ENCODE assay signal across 20 cellular contexts in genomic region chr11:65529475-65530156, GRCh38. TPM values are rescaled to one million over a fixed set of nuclear protein-coding genes. Genes with fewer than 3 reads are reported as not detected.
DNase-seq lines count a peak whose midpoint lies in the region; ATAC-seq, FAIRE-seq and TF ChIP-seq lines count a peak whose summit lies in the region.
"Had no signal": no experiment of that assay in that cellular context is flagged by ENCODE, and none has a peak within 500 bp of the region (broad histone marks: within the 10 kb centered on the region; RNA-seq: fewer than 3 reads in every experiment).

No MANE protein-coding gene starts in this region.

- H3K79me2 ChIP-seq in HepG2 (ENCODE audit: insufficient read depth, low read length) = peaks cover 19% of the 10 kb centered on the region

- no peaks in the 10 kb centered on the region for H3K36me3 Mint-ChIP-seq in activated naive CD8-positive, alpha-beta T cell
- H3K36me3 Mint-ChIP-seq: activated naive CD4-positive, alpha-beta T cell treated with anti-CD3 and anti-CD28 coated beads, Interleukin-2, amount 50 U/mL, for 24 hours had no signal

- H3K4me1 ChIP-seq in HepG2 (ENCODE audit: insufficient read depth, low read length) (peaks cover 47% of the 10 kb centered on the region), heart right ventricle (peaks cover 9 to 21% (median 15%) of the 10 kb centered on the region in 9 donors)

- peak; percentile 21 to 25; a peak in 1 of 4 replicates for TF ChIP-seq POLR2A in HepG2 (IDR thresholded peaks at IDR 0.05; ENCODE audit: insufficient read depth in 1 of 2, low read depth in 2 of 2, low read length in 2 of 2)

- TF ChIP-seq CTCF in HepG2 (CRISPR knock-in tag; IDR thresholded peaks at IDR 0.05) (no peak), heart right ventricle (IDR thresholded peaks at IDR 0.05) (no peak)

- 0 out of 2 replicates have a peak, but pooled peaks cover 3% of the 10 kb centered on the region for H4K20me1 ChIP-seq in HepG2 (ENCODE audit: insufficient read depth, low read length)

- CTCF ChIA-PET in HepG2 (lab: Yijun Ruan, JAX; ENCODE audit: low intra/inter-chr PET ratio, low total read pairs) = no interaction called here

- no peak for ATAC-seq in stimulated activated naive CD8-positive, alpha-beta T cell treated with anti-CD3 and anti-CD28 coated beads, Interleukin-15, amount 100 ng/mL, for 72 hours
- ATAC-seq in stimulated activated naive CD8-positive, alpha-beta T cell treated with anti-CD3 and anti-CD28 coated beads, Interleukin-15, Interleukin-2, amounts not matched to agents 100 U/mL and 50 U/mL, for 24 hours = no peak
- peak; percentile 71 for ATAC-seq in HepG2
- no peak for ATAC-seq in heart right ventricle
- ATAC-seq: gastroesophageal sphincter, left lung had no signal

- TF ChIP-seq RAD21 in HepG2 (CRISPR knock-in tag; IDR thresholded peaks at IDR 0.05) = no peak

- H3K27me3 ChIP-seq in HepG2 (ENCODE audit: control insufficient read depth in 1 of 2, insufficient read depth in 2 of 2, low read length in 2 of 2) = no peaks in the 10 kb centered on the region; a peak in 1 of 5 replicates
- no peaks in the 10 kb centered on the region for H3K27me3 ChIP-seq in heart right ventricle
- H3K27me3 ChIP-seq: gastroesophageal sphincter, left lung had no signal

- no peak overlapping the region for H3K4me3 Mint-ChIP-seq in stimulated activated naive CD8-positive, alpha-beta T cell treated with anti-CD3 and anti-CD28 coated beads, Interleukin-15, amount 100 ng/mL, for 72 hours
- H3K4me3 Mint-ChIP-seq in activated naive CD8-positive, alpha-beta T cell = peak overlapping the region; percentile 6
- H3K4me3 Mint-ChIP-seq: activated naive CD4-positive, alpha-beta T cell treated with anti-CD3 and anti-CD28 coated beads, Interleukin-2, amount 50 U/mL, for 24 hours; stimulated activated naive CD8-positive, alpha-beta T cell treated with anti-CD3 and anti-CD28 coated beads, Interleukin-15, Interleukin-2, amounts not matched to agents 100 ng/mL and 50 ng/mL, for 24 hours; T-helper 2 cell treated with Interferon-gamma antibody and Interleukin-4, amounts not matched to agents 5 μg/mL and 100 μg/mL, for 36 hours had no signal

- H3K9me3 ChIP-seq in HepG2 (ENCODE audit: low read length) (no peaks in the 10 kb centered on the region), heart right ventricle (no peaks in the 10 kb centered on the region)
- H3K9me3 ChIP-seq: gastroesophageal sphincter, left lung, mucosa of descending colon had no signal

- no peaks in the 10 kb centered on the region for H3K9me3 Mint-ChIP-seq in stimulated activated naive CD8-positive, alpha-beta T cell treated with anti-CD3 and anti-CD28 coated beads, Interleukin-15, amount 100 ng/mL, for 72 hours
- H3K9me3 Mint-ChIP-seq in activated naive CD8-positive, alpha-beta T cell (ENCODE audit: low read depth) = no peaks in the 10 kb centered on the region
- H3K9me3 Mint-ChIP-seq: activated naive CD4-positive, alpha-beta T cell treated with anti-CD3 and anti-CD28 coated beads, Interleukin-2, amount 50 U/mL, for 24 hours; stimulated activated naive CD8-positive, alpha-beta T cell treated with anti-CD3 and anti-CD28 coated beads, Interleukin-15, Interleukin-2, amounts not matched to agents 100 ng/mL and 50 ng/mL, for 24 hours; T-helper 2 cell treated with Interferon-gamma antibody and Interleukin-4, amounts not matched to agents 5 μg/mL and 100 μg/mL, for 36 hours had no signal

- no peak overlapping the region for H2AFZ ChIP-seq in HepG2 (ENCODE audit: low read length)

- TF ChIP-seq EP300 in HepG2 (IDR thresholded peaks at IDR 0.05; ENCODE audit: low read depth in 2 of 2, low read length in 2 of 2) (peak in 1 of 2 experiments; percentile 54; a peak in 1 of 4 replicates), HepG2 (CRISPR knock-in tag; IDR thresholded peaks at IDR 0.05; ENCODE audit: borderline replicate concordance) (peak; percentile 51; the same call in 1 of the 2 replicates)

- POLR2A ChIA-PET in HepG2 (lab: Yijun Ruan, JAX) = interaction anchor here (0.6 to 1.7 kb wide), 12 partner anchors 8 to 145 kb away, joined by 3 to 12 read pairs (median 5); partner anchors contain the start of gene NEAT1

- no TSS peak for BruUV-seq in HepG2 (replicated peaks; lab: Mats Ljungman, UMichigan)

- H3K27ac ChIP-seq in HepG2 (ENCODE audit: extremely low read length, insufficient read depth, low read length) (peak overlapping the region; percentile 66), substantia nigra (ENCODE audit: low read depth, low read length, poor library complexity, severe bottlenecking) (no peak overlapping the region), heart right ventricle (no peak overlapping the region)
- H3K27ac ChIP-seq: left lung had no signal

- in situ Hi-C loops in HepG2 (cut with HindIII; ENCODE audit: extremely low pct_ligation_motif_present, low pct_unique_long_range_greater_than_20kb) = no loop called here

- WGBS in HepG2 (ENCODE audit: low lambda C conversion rate) = 35% methylated on average over 3 of the region's 10 CpGs
- WGBS in heart right ventricle, 2 donors = 72 to 83% methylated on average over 10 of the region's 10 CpGs

- DNase-seq in stimulated activated naive CD8-positive, alpha-beta T cell treated with anti-CD3 and anti-CD28 coated beads, Interleukin-15, amount 100 ng/mL, for 72 hours = no peak
- DNase-seq in stimulated activated naive CD8-positive, alpha-beta T cell treated with anti-CD3 and anti-CD28 coated beads, Interleukin-15, Interleukin-2, amounts not matched to agents 100 U/mL and 50 U/mL, for 24 hours = no peak
- DNase-seq in HepG2 (ENCODE audit: low spot score) (peak; percentile 50), glomerular visceral epithelial cell (ENCODE audit: extremely low spot score) (no peak), substantia nigra (lab: John Stamatoyannopoulos, UW) (no peak), heart right ventricle (no peak), hippocampal formation (lab: John Stamatoyannopoulos, UW) (no peak)
- DNase-seq: activated CD8-positive, alpha-beta memory T cell treated with anti-CD3 and anti-CD28 coated beads, Interleukin-2, amount 50 U/mL, for 4 hours; COR-L47; dermis blood vessel endothelial cell; left lung; mucosa of descending colon; NCI-H1105 treated with DMSO at 0.1 percent for 48 hours; NCI-H69; SHP77 treated with DMSO at 0.1 percent for 48 hours had no signal

- peak overlapping the region; percentile 48 to 79 for H3K27ac Mint-ChIP-seq in stimulated activated naive CD8-positive, alpha-beta T cell treated with anti-CD3 and anti-CD28 coated beads, Interleukin-15, amount 100 ng/mL, for 72 hours
- peak overlapping the region; percentile 55 for H3K27ac Mint-ChIP-seq in activated naive CD8-positive, alpha-beta T cell
- H3K27ac Mint-ChIP-seq: activated naive CD4-positive, alpha-beta T cell treated with anti-CD3 and anti-CD28 coated beads, Interleukin-2, amount 50 U/mL, for 24 hours had no signal

- H3K9ac ChIP-seq in HepG2 (ENCODE audit: insufficient read depth, low read depth, low read length) = 0 out of 2 replicates have a peak overlapping the region, but pooled peaks have one; percentile 17

- intact Hi-C loops in HepG2 (cut with micrococcal nuclease; ENCODE audit: unreplicated experiment) (no loop called here), heart right ventricle (cut with DNase I) (loop anchor here in 1 of 10 donors (10.0 kb wide), 1 partner anchor 55 kb away; no protein-coding TSS in a partner anchor)

- H3K4me2 ChIP-seq in HepG2 (ENCODE audit: low read depth, low read length) = peak overlapping the region; percentile 62

- FAIRE-seq in HepG2 (lab: Jason Lieb, UNC) = peak; percentile 80

- H3K36me3 ChIP-seq in HepG2 (replicated peaks in 1 of 2; ENCODE audit: control insufficient read depth in 1 of 2, insufficient read depth in 2 of 2, low read length in 2 of 2) (peaks cover 17 to 35% of the 10 kb centered on the region in 2 experiments), heart right ventricle (peaks cover 0 to 87% (median 49%) of the 10 kb centered on the region in 9 donors)

- no peaks in the 10 kb centered on the region for H3K27me3 Mint-ChIP-seq in stimulated activated naive CD8-positive, alpha-beta T cell treated with anti-CD3 and anti-CD28 coated beads, Interleukin-15, amount 100 ng/mL, for 72 hours
- no peaks in the 10 kb centered on the region for H3K27me3 Mint-ChIP-seq in activated naive CD8-positive, alpha-beta T cell
- H3K27me3 Mint-ChIP-seq: activated naive CD4-positive, alpha-beta T cell treated with anti-CD3 and anti-CD28 coated beads, Interleukin-2, amount 50 U/mL, for 24 hours; stimulated activated naive CD8-positive, alpha-beta T cell treated with anti-CD3 and anti-CD28 coated beads, Interleukin-15, Interleukin-2, amounts not matched to agents 100 ng/mL and 50 ng/mL, for 24 hours had no signal

- H3K4me3 ChIP-seq in HepG2 (replicated peaks in 1 of 3; ENCODE audit: insufficient read depth in 1 of 3, low read depth in 2 of 3, low read length in 3 of 3) = 0 out of 6 replicates have a peak overlapping the region, but pooled peaks of 1 of the 3 experiments have one; percentile 32
- no peak overlapping the region for H3K4me3 ChIP-seq in heart right ventricle
- H3K4me3 ChIP-seq: gastroesophageal sphincter, left lung, mucosa of descending colon had no signal

- peaks cover 48% of the 10 kb centered on the region for H3K4me1 Mint-ChIP-seq in stimulated activated naive CD8-positive, alpha-beta T cell treated with anti-CD3 and anti-CD28 coated beads, Interleukin-15, amount 100 ng/mL, for 72 hours
- H3K4me1 Mint-ChIP-seq in activated naive CD8-positive, alpha-beta T cell (ENCODE audit: low read depth) = peaks cover 31% of the 10 kb centered on the region

RNA-seq across cellular contexts. Expression of gene SCYL1, which starts 4.7 kb away (rescaled TPM):
- total RNA-seq in HepG2 (2016; rRNA removed; fragmentation: Illumina TruSeq; extraction: Trizol) (61.7 and 65.9 TPM in 2 replicates), heart right ventricle (10 to 100 TPM; 47.4 to 66.9 (median 55.6) TPM)
- 25.8 and 30.8 TPM in 2 replicates for total RNA-seq in HepG2 (2016; cell fraction: cytosol; rRNA removed; fragmentation: Illumina TruSeq; extraction: Trizol; ENCODE audit: low read depth)
- 61.5 and 71.8 TPM in 2 replicates for total RNA-seq in HepG2 (2016; cell fraction: insoluble cytoplasmic fraction; rRNA removed; fragmentation: Illumina TruSeq; extraction: Trizol)
- 42.4 and 48.2 TPM in 2 replicates for total RNA-seq in HepG2 (2016; cell fraction: membrane; rRNA removed; fragmentation: Illumina TruSeq; extraction: Trizol)
- total RNA-seq in HepG2 (2016; cell fraction: nucleus; rRNA removed; fragmentation: Illumina TruSeq; extraction: Trizol) = 43.2 and 44.5 TPM in 2 replicates
- polyA plus RNA-seq in HepG2 (2011; rRNA removed) (103 and 122 TPM in 2 replicates), heart right ventricle (100 to 1,000 TPM in 1 of 2 donors, 10 to 100 TPM in 1; 90.0 to 130 TPM)
- polyA plus RNA-seq in HepG2 (2011; cell fraction: cytosol; rRNA removed) = 86.0 and 134 TPM in 2 replicates
- 217 and 274 TPM in 2 replicates for polyA plus RNA-seq in HepG2 (2011; cell fraction: nucleus; rRNA removed)
- 38.8 and 49.2 TPM in 2 replicates for polyA plus RNA-seq in HepG2 (2012)
- 18.7 and 21.2 TPM in 2 replicates for polyA plus RNA-seq in HepG2 (2016; cell fraction: cytosol; fragmentation: Illumina TruSeq; extraction: Trizol; ENCODE audit: low read depth)
- polyA plus RNA-seq in HepG2 (2016; cell fraction: insoluble cytoplasmic fraction; fragmentation: Illumina TruSeq; extraction: Trizol; ENCODE audit: low read depth) = 66.5 and 66.9 TPM in 2 replicates
- 31.2 and 33.8 TPM in 2 replicates for polyA plus RNA-seq in HepG2 (2016; cell fraction: membrane; fragmentation: Illumina TruSeq; extraction: Trizol; ENCODE audit: low read depth)
- 90.8 and 91.5 TPM in 2 replicates for polyA plus RNA-seq in HepG2 (2016; cell fraction: nucleus; fragmentation: Illumina TruSeq; extraction: Trizol; ENCODE audit: insufficient read depth, low read depth)
- 110 and 139 TPM in 2 replicates for polyA minus RNA-seq in HepG2 (2011; rRNA and poly(A)+ RNA removed; ENCODE audit: low replicate concordance)
- polyA minus RNA-seq in HepG2 (2011; cell fraction: cytosol; rRNA and poly(A)+ RNA removed) = 43.9 and 59.3 TPM in 2 replicates
- 34.2 and 36.4 TPM in 2 replicates for polyA minus RNA-seq in HepG2 (2011; cell fraction: nucleus; rRNA and poly(A)+ RNA removed)

RNA-seq across cellular contexts. Expression of gene LTBP3, which starts 28.5 kb away (rescaled TPM):
- total RNA-seq in HepG2 (2016; rRNA removed; fragmentation: Illumina TruSeq; extraction: Trizol) (4.2 and 12.2 TPM in 2 replicates), heart right ventricle (10 to 100 TPM; 54.4 to 92.5 (median 72.8) TPM)
- 3.8 and 4.6 TPM in 2 replicates for total RNA-seq in HepG2 (2016; cell fraction: cytosol; rRNA removed; fragmentation: Illumina TruSeq; extraction: Trizol; ENCODE audit: low read depth)
- 3.1 and 14.2 TPM in 2 replicates for total RNA-seq in HepG2 (2016; cell fraction: insoluble cytoplasmic fraction; rRNA removed; fragmentation: Illumina TruSeq; extraction: Trizol)
- total RNA-seq in HepG2 (2016; cell fraction: membrane; rRNA removed; fragmentation: Illumina TruSeq; extraction: Trizol) = 6.5 and 7.6 TPM in 2 replicates
- 18.0 and 20.1 TPM in 2 replicates for total RNA-seq in HepG2 (2016; cell fraction: nucleus; rRNA removed; fragmentation: Illumina TruSeq; extraction: Trizol)
- polyA plus RNA-seq in HepG2 (2011; rRNA removed) (60.3 and 68.1 TPM in 2 replicates), heart right ventricle (10 to 100 TPM; 42.7 to 79.7 TPM)
- 16.4 and 24.6 TPM in 2 replicates for polyA plus RNA-seq in HepG2 (2011; cell fraction: cytosol; rRNA removed)
- polyA plus RNA-seq in HepG2 (2011; cell fraction: nucleus; rRNA removed) = 549 and 694 TPM in 2 replicates
- polyA plus RNA-seq in HepG2 (2012) = 41.0 and 45.6 TPM in 2 replicates
- 2.1 and 2.8 TPM in 2 replicates for polyA plus RNA-seq in HepG2 (2016; cell fraction: cytosol; fragmentation: Illumina TruSeq; extraction: Trizol; ENCODE audit: low read depth)
- 7.3 and 9.4 TPM in 2 replicates for polyA plus RNA-seq in HepG2 (2016; cell fraction: insoluble cytoplasmic fraction; fragmentation: Illumina TruSeq; extraction: Trizol; ENCODE audit: low read depth)
- polyA plus RNA-seq in HepG2 (2016; cell fraction: membrane; fragmentation: Illumina TruSeq; extraction: Trizol; ENCODE audit: low read depth) = 6.0 and 7.1 TPM in 2 replicates
- 129 and 139 TPM in 2 replicates for polyA plus RNA-seq in HepG2 (2016; cell fraction: nucleus; fragmentation: Illumina TruSeq; extraction: Trizol; ENCODE audit: insufficient read depth, low read depth)
- 12.7 and 25.1 TPM in 2 replicates for polyA minus RNA-seq in HepG2 (2011; rRNA and poly(A)+ RNA removed; ENCODE audit: low replicate concordance)
- polyA minus RNA-seq in HepG2 (2011; cell fraction: cytosol; rRNA and poly(A)+ RNA removed) = 13.7 and 23.3 TPM in 2 replicates
- polyA minus RNA-seq in HepG2 (2011; cell fraction: nucleus; rRNA and poly(A)+ RNA removed) = 36.4 and 39.8 TPM in 2 replicates

RNA-seq across cellular contexts. Expression of gene MALAT1, which starts 30.8 kb away (rescaled TPM):
- 302 and 1,237 TPM in 2 replicates for total RNA-seq in HepG2 (2016; rRNA removed; fragmentation: Illumina TruSeq; extraction: Trizol)
- 281 and 317 TPM in 2 replicates for total RNA-seq in HepG2 (2016; cell fraction: cytosol; rRNA removed; fragmentation: Illumina TruSeq; extraction: Trizol; ENCODE audit: low read depth)
- total RNA-seq in HepG2 (2016; cell fraction: insoluble cytoplasmic fraction; rRNA removed; fragmentation: Illumina TruSeq; extraction: Trizol) = 283 and 1,071 TPM in 2 replicates
- total RNA-seq in HepG2 (2016; cell fraction: membrane; rRNA removed; fragmentation: Illumina TruSeq; extraction: Trizol) = 241 and 289 TPM in 2 replicates
- 8,751 and 9,202 TPM in 2 replicates for total RNA-seq in HepG2 (2016; cell fraction: nucleus; rRNA removed; fragmentation: Illumina TruSeq; extraction: Trizol)
- 143 and 217 TPM in 2 replicates for polyA plus RNA-seq in HepG2 (2011; rRNA removed)
- 13.0 and 14.3 TPM in 2 replicates for polyA plus RNA-seq in HepG2 (2011; cell fraction: cytosol; rRNA removed)
- polyA plus RNA-seq in HepG2 (2011; cell fraction: nucleus; rRNA removed) = 1,021 and 1,816 TPM in 2 replicates
- polyA plus RNA-seq in HepG2 (2012) = 177 and 330 TPM in 2 replicates
- 1.1 and 1.4 TPM in 2 replicates for polyA plus RNA-seq in HepG2 (2016; cell fraction: cytosol; fragmentation: Illumina TruSeq; extraction: Trizol; ENCODE audit: low read depth)
- polyA plus RNA-seq in HepG2 (2016; cell fraction: insoluble cytoplasmic fraction; fragmentation: Illumina TruSeq; extraction: Trizol; ENCODE audit: low read depth) = 3.9 and 6.5 TPM in 2 replicates
- 1.8 and 10.3 TPM in 2 replicates for polyA plus RNA-seq in HepG2 (2016; cell fraction: membrane; fragmentation: Illumina TruSeq; extraction: Trizol; ENCODE audit: low read depth)
- polyA plus RNA-seq in HepG2 (2016; cell fraction: nucleus; fragmentation: Illumina TruSeq; extraction: Trizol; ENCODE audit: insufficient read depth, low read depth) = 153 and 182 TPM in 2 replicates
- polyA minus RNA-seq in HepG2 (2011; rRNA and poly(A)+ RNA removed; ENCODE audit: low replicate concordance) = 900 and 8,115 TPM in 2 replicates
- 295 and 335 TPM in 2 replicates for polyA minus RNA-seq in HepG2 (2011; cell fraction: cytosol; rRNA and poly(A)+ RNA removed)
- polyA minus RNA-seq in HepG2 (2011; cell fraction: nucleus; rRNA and poly(A)+ RNA removed) = 13,373 and 18,071 TPM in 2 replicates
- 1,000 to 10,000 TPM; 4,742 to 8,462 (median 5,956) TPM for total RNA-seq in heart right ventricle
- polyA plus RNA-seq in heart right ventricle = 1,000 to 10,000 TPM in 1 of 2 donors, 100 to 1,000 TPM in 1; 205 to 8,339 TPM

RNA-seq across cellular contexts. Expression of gene ZNRD2, which starts 40.7 kb away (rescaled TPM):
- total RNA-seq in HepG2 (2016; rRNA removed; fragmentation: Illumina TruSeq; extraction: Trizol) (34.0 and 40.0 TPM in 2 replicates), heart right ventricle (10 to 100 TPM; 23.7 to 44.0 (median 26.3) TPM)
- total RNA-seq in HepG2 (2016; cell fraction: cytosol; rRNA removed; fragmentation: Illumina TruSeq; extraction: Trizol; ENCODE audit: low read depth) = 15.3 and 19.2 TPM in 2 replicates
- 32.9 and 41.5 TPM in 2 replicates for total RNA-seq in HepG2 (2016; cell fraction: insoluble cytoplasmic fraction; rRNA removed; fragmentation: Illumina TruSeq; extraction: Trizol)
- total RNA-seq in HepG2 (2016; cell fraction: membrane; rRNA removed; fragmentation: Illumina TruSeq; extraction: Trizol) = 16.0 and 17.9 TPM in 2 replicates
- 11.5 and 15.7 TPM in 2 replicates for total RNA-seq in HepG2 (2016; cell fraction: nucleus; rRNA removed; fragmentation: Illumina TruSeq; extraction: Trizol)
- polyA plus RNA-seq in HepG2 (2011; rRNA removed) (29.2 and 31.4 TPM in 2 replicates), heart right ventricle (10 to 100 TPM; 55.6 to 92.0 TPM)
- polyA plus RNA-seq in HepG2 (2011; cell fraction: cytosol; rRNA removed) = 24.1 and 41.2 TPM in 2 replicates
- 48.9 and 54.8 TPM in 2 replicates for polyA plus RNA-seq in HepG2 (2011; cell fraction: nucleus; rRNA removed)
- 25.2 and 28.5 TPM in 2 replicates for polyA plus RNA-seq in HepG2 (2012)
- polyA plus RNA-seq in HepG2 (2016; cell fraction: cytosol; fragmentation: Illumina TruSeq; extraction: Trizol; ENCODE audit: low read depth) = 26.6 and 28.0 TPM in 2 replicates
- 42.9 and 46.1 TPM in 2 replicates for polyA plus RNA-seq in HepG2 (2016; cell fraction: insoluble cytoplasmic fraction; fragmentation: Illumina TruSeq; extraction: Trizol; ENCODE audit: low read depth)
- polyA plus RNA-seq in HepG2 (2016; cell fraction: membrane; fragmentation: Illumina TruSeq; extraction: Trizol; ENCODE audit: low read depth) = 23.7 and 24.4 TPM in 2 replicates
- 31.1 and 33.2 TPM in 2 replicates for polyA plus RNA-seq in HepG2 (2016; cell fraction: nucleus; fragmentation: Illumina TruSeq; extraction: Trizol; ENCODE audit: insufficient read depth, low read depth)
- polyA minus RNA-seq in HepG2 (2011; rRNA and poly(A)+ RNA removed; ENCODE audit: low replicate concordance) = 18.6 and 34.8 TPM in 2 replicates
- 8.6 and 11.3 TPM in 2 replicates for polyA minus RNA-seq in HepG2 (2011; cell fraction: cytosol; rRNA and poly(A)+ RNA removed)
- 12.0 and 19.5 TPM in 2 replicates for polyA minus RNA-seq in HepG2 (2011; cell fraction: nucleus; rRNA and poly(A)+ RNA removed)

RNA-seq across cellular contexts. Expression of gene FAM89B, which starts 42.7 kb away (rescaled TPM):
- total RNA-seq in HepG2 (2016; rRNA removed; fragmentation: Illumina TruSeq; extraction: Trizol) (3.6 and 5.7 TPM in 2 replicates), heart right ventricle (10 to 100 TPM; 21.2 to 54.9 (median 29.2) TPM)
- 7.8 and 8.7 TPM in 2 replicates for total RNA-seq in HepG2 (2016; cell fraction: cytosol; rRNA removed; fragmentation: Illumina TruSeq; extraction: Trizol; ENCODE audit: low read depth)
- total RNA-seq in HepG2 (2016; cell fraction: insoluble cytoplasmic fraction; rRNA removed; fragmentation: Illumina TruSeq; extraction: Trizol) = 4.0 and 5.2 TPM in 2 replicates
- 8.0 and 9.6 TPM in 2 replicates for total RNA-seq in HepG2 (2016; cell fraction: membrane; rRNA removed; fragmentation: Illumina TruSeq; extraction: Trizol)
- 2.9 and 4.0 TPM in 2 replicates for total RNA-seq in HepG2 (2016; cell fraction: nucleus; rRNA removed; fragmentation: Illumina TruSeq; extraction: Trizol)
- polyA plus RNA-seq in HepG2 (2011; rRNA removed) (8.0 and 11.5 TPM in 2 replicates), heart right ventricle (10 to 100 TPM; 42.0 to 55.7 TPM)
- polyA plus RNA-seq in HepG2 (2011; cell fraction: cytosol; rRNA removed) = 5.8 and 9.6 TPM in 2 replicates
- 29.0 and 34.8 TPM in 2 replicates for polyA plus RNA-seq in HepG2 (2011; cell fraction: nucleus; rRNA removed)
- 3.6 and 5.3 TPM in 2 replicates for polyA plus RNA-seq in HepG2 (2012)
- 19.5 and 20.4 TPM in 2 replicates for polyA plus RNA-seq in HepG2 (2016; cell fraction: cytosol; fragmentation: Illumina TruSeq; extraction: Trizol; ENCODE audit: low read depth)
- polyA plus RNA-seq in HepG2 (2016; cell fraction: insoluble cytoplasmic fraction; fragmentation: Illumina TruSeq; extraction: Trizol; ENCODE audit: low read depth) = 7.9 and 9.1 TPM in 2 replicates
- 15.3 and 15.7 TPM in 2 replicates for polyA plus RNA-seq in HepG2 (2016; cell fraction: membrane; fragmentation: Illumina TruSeq; extraction: Trizol; ENCODE audit: low read depth)
- polyA plus RNA-seq in HepG2 (2016; cell fraction: nucleus; fragmentation: Illumina TruSeq; extraction: Trizol; ENCODE audit: insufficient read depth, low read depth) = 11.6 and 13.0 TPM in 2 replicates
- polyA minus RNA-seq in HepG2 (2011; rRNA and poly(A)+ RNA removed; ENCODE audit: low replicate concordance) = 11.8 and 23.8 TPM in 2 replicates
- 1.9 and 4.2 TPM in 2 replicates for polyA minus RNA-seq in HepG2 (2011; cell fraction: cytosol; rRNA and poly(A)+ RNA removed)
- polyA minus RNA-seq in HepG2 (2011; cell fraction: nucleus; rRNA and poly(A)+ RNA removed) = 4.5 and 5.1 TPM in 2 replicates
